In the genomic region with DNA sequence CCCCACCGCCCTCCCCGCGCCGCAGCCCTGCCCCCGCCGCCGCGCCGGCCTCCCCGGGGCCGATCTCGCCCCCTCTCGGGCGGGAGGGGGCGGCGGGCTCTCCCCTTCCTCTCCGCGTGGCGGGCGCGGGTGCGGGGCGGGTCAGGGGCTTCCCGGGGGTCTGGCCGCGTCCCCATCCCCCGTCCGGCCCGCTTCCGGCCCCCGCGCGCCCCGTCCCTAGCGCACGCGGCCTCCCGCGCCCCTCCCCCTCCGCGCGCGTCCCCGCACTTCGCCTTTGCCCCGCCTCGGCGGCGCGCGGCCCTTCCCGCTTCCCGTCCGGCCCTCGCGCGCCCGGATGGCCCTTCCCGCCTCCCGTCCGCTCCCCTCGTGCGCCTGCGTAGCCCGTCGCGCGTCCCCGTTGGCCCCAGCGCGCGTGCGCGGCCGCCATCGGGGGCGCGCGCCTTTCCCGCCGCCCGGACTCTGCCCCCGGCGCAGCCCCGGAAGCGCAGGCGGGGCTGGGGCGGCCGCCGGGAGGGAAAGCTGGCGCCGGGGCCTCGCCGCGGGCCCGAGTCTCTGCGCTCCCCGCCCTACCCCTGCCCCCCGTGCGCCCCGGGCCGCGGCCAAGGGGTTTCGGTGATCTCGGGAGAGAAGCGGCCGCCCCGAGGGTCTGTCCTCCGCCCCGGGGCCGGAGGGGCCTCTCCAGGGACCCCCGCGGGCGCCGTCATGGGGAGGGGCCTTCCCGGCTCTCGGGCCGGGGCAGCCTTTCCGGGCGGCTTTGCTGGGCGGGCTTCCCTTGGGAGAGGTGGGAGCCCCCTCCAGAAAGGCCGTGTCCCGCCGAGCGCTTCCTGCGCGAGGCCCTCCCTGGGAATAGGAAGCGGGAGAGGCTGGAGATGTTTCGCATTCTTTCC, we compare ENCODE assay signal across 8 cellular contexts. TPM values are rescaled to one million over a fixed set of nuclear protein-coding genes. Genes with fewer than 3 reads are reported as not detected.
DNase-seq lines count a peak whose midpoint lies in the region; ATAC-seq and TF ChIP-seq lines count a peak whose summit lies in the region.

No MANE protein-coding gene starts in this region.

- TF ChIP-seq CTCF in coronary artery (IDR thresholded peaks at IDR 0.05) (no peak), left lung (IDR thresholded peaks at IDR 0.05) (no peak)

- H3K36me3 ChIP-seq in left lung: peaks cover 0 to 39% of the 10 kb centered on the region in 2 donors

- peaks cover 36 to 66% of the 10 kb centered on the region in 2 donors for H3K4me1 ChIP-seq in left lung

- H3K27ac ChIP-seq in coronary artery (peak overlapping the region; percentile 98 to 99), left lung (peak overlapping the region; percentile 95 to 97)

- in situ Hi-C loops in GM18951 (cut with MboI; ENCODE audit: low sequenced_read_pairs, unreplicated experiment): no loop called here

- H3K4me3 ChIP-seq in coronary artery (peak overlapping the region; percentile 94), left lung (peak overlapping the region; percentile 82 to 94)

- peak; percentile 34 for ATAC-seq in HG03196 (IDR thresholded peaks at IDR 0.05; ENCODE audit: unreplicated experiment)
- peak; percentile 25 for ATAC-seq in left lung

- intact Hi-C loops in activated CD4-positive, alpha-beta T cell treated with anti-CD3 and anti-CD28 coated beads, Interleukin-2, amount 10 ng/mL, durations not matched to agents 24 days and 14 days (cut with micrococcal nuclease): loop anchor here (1.0 to 2.0 kb wide), 7 partner anchors 27 to 610 kb away; partner anchors contain the start of genes DAZAP1, MIDN, POLRMT and RNF126
- intact Hi-C loops in left lung (cut with DNase I): no loop called here

- H3K27ac Mint-ChIP-seq in activated CD4-positive, alpha-beta T cell treated with anti-CD3 and anti-CD28 coated beads, Interleukin-2, amount 10 ng/mL, durations not matched to agents 24 days and 14 days: peak overlapping the region; percentile 88

- DNase-seq in AG08395 (ENCODE audit: low spot score) (peak; percentile 98), NCI-H446 (lab: John Stamatoyannopoulos, UW) (peak; percentile 79 to 95), coronary artery (ENCODE audit: low spot score) (peak; percentile 89), left lung (peak; percentile 89 to 95)
- peak; percentile 97 for DNase-seq in activated CD4-positive, alpha-beta T cell treated with anti-CD3 and anti-CD28 coated beads, Interleukin-2, amount 10 ng/mL, durations not matched to agents 24 days and 14 days
- DNase-seq in stimulated activated CD4-positive, alpha-beta T cell treated with anti-CD3 and anti-CD28 coated beads, Interleukin-2, amount 100 ng/mL, for 24 hours: peak; percentile 88 to 92

- no peaks in the 10 kb centered on the region for H3K9me3 Mint-ChIP-seq in activated CD4-positive, alpha-beta T cell treated with anti-CD3 and anti-CD28 coated beads, Interleukin-2, amount 10 ng/mL, durations not matched to agents 24 days and 14 days

- TF ChIP-seq POLR2A in GM18951 (IDR thresholded peaks at IDR 0.05; ENCODE audit: extremely low read depth, insufficient read depth, insufficient read length): peak; percentile 6

- H3K4me1 Mint-ChIP-seq in activated CD4-positive, alpha-beta T cell treated with anti-CD3 and anti-CD28 coated beads, Interleukin-2, amount 10 ng/mL, durations not matched to agents 24 days and 14 days: peaks cover 29% of the 10 kb centered on the region

- H3K27me3 Mint-ChIP-seq in activated CD4-positive, alpha-beta T cell treated with anti-CD3 and anti-CD28 coated beads, Interleukin-2, amount 10 ng/mL, durations not matched to agents 24 days and 14 days: peaks cover 1% of the 10 kb centered on the region

- H3K9me3 ChIP-seq in left lung: no peaks in the 10 kb centered on the region

- H3K4me3 Mint-ChIP-seq in activated CD4-positive, alpha-beta T cell treated with anti-CD3 and anti-CD28 coated beads, Interleukin-2, amount 10 ng/mL, durations not matched to agents 24 days and 14 days: peak overlapping the region; percentile 92

- H3K36me3 Mint-ChIP-seq in activated CD4-positive, alpha-beta T cell treated with anti-CD3 and anti-CD28 coated beads, Interleukin-2, amount 10 ng/mL, durations not matched to agents 24 days and 14 days (ENCODE audit: low read depth): peaks cover 42% of the 10 kb centered on the region

- no peaks in the 10 kb centered on the region for H3K27me3 ChIP-seq in left lung

RNA-seq across cellular contexts. Expression of gene PTBP1, which starts 0.5 kb away (rescaled TPM):
- total RNA-seq in activated CD4-positive, alpha-beta T cell treated with anti-CD3 and anti-CD28 coated beads, Interleukin-2, amount 10 ng/mL, durations not matched to agents 24 days and 14 days: 789 and 832 TPM in 2 replicates
- 100 to 1,000 TPM; 236 to 354 TPM for total RNA-seq in left lung

RNA-seq across cellular contexts. Expression of gene PLPPR3, which starts 24.0 kb away (rescaled TPM):
- total RNA-seq in activated CD4-positive, alpha-beta T cell treated with anti-CD3 and anti-CD28 coated beads, Interleukin-2, amount 10 ng/mL, durations not matched to agents 24 days and 14 days: not detected in 2 replicates
- 1 to 10 TPM; 1.6 to 1.9 TPM for total RNA-seq in left lung

RNA-seq across cellular contexts. Expression of gene AZU1, which starts 29.9 kb away (rescaled TPM):
- total RNA-seq in activated CD4-positive, alpha-beta T cell treated with anti-CD3 and anti-CD28 coated beads, Interleukin-2, amount 10 ng/mL, durations not matched to agents 24 days and 14 days: not detected in 2 replicates
- 1 to 10 TPM; 1.3 TPM for total RNA-seq in left lung

RNA-seq across cellular contexts. Expression of gene PRTN3, which starts 43.0 kb away (rescaled TPM):
- not detected in 2 replicates for total RNA-seq in activated CD4-positive, alpha-beta T cell treated with anti-CD3 and anti-CD28 coated beads, Interleukin-2, amount 10 ng/mL, durations not matched to agents 24 days and 14 days
- under 1 TPM; 0.55 to 0.58 TPM for total RNA-seq in left lung

RNA-seq across cellular contexts. Expression of gene MISP, which starts 46.9 kb away (rescaled TPM):
- total RNA-seq in activated CD4-positive, alpha-beta T cell treated with anti-CD3 and anti-CD28 coated beads, Interleukin-2, amount 10 ng/mL, durations not matched to agents 24 days and 14 days: not detected in 2 replicates
- 10 to 100 TPM; 19.2 to 44.0 TPM for total RNA-seq in left lung

Comparison
In these comparisons a context has a peak if more than half of its experiments do, and no peak if none do; other contexts are left out.
1. Peak in every context shown above with its lines: DNase-seq, ATAC-seq, H3K4me3 ChIP-seq and H3K27ac ChIP-seq.